Comparison of ENCODE assay signal across 1 cellular context in genomic region chr4:41072021-41072777, GRCh38.
TF ChIP-seq lines count a peak whose summit lies in the region.

No MANE protein-coding gene starts in this region.

TF ChIP-seq in IMR-90, 13 proteins besides CTCF, POLR2A, EP300 and RAD21 (continued from another document):
- TF ChIP-seq CHD1 (IDR thresholded peaks at IDR 0.05; ENCODE audit: low read depth, low read length) (no peak), MAZ (IDR thresholded peaks at IDR 0.05; ENCODE audit: borderline replicate concordance, low read depth, low read length) (no peak), BHLHE40 (IDR thresholded peaks at IDR 0.05; ENCODE audit: low read depth, low read length) (no peak)
